9 cellular contexts compared by ENCODE assay signal in genomic region chr2:241035818-241036396, GRCh38. TPM values are rescaled to one million over a fixed set of nuclear protein-coding genes. Genes with fewer than 3 reads are reported as not detected.
A peak's percentile ranks its signal among the peaks of the same experiment; 100 is the strongest.
DNase-seq lines count a peak whose midpoint lies in the region; ATAC-seq and TF ChIP-seq lines count a peak whose summit lies in the region.
"Had no signal": no experiment of that assay in that cellular context is flagged by ENCODE, and none has a peak within 500 bp of the region (broad histone marks: within the 10 kb centered on the region; RNA-seq: fewer than 3 reads in every experiment).

No MANE protein-coding gene starts in this region.

- no peaks in the 10 kb centered on the region for H3K27me3 Mint-ChIP-seq in central memory CD8-positive, alpha-beta T cell
- peaks cover 0 to 2% of the 10 kb centered on the region in 2 donors for H3K27me3 Mint-ChIP-seq in natural killer cell treated with Interleukin-12 subunit alpha and Interleukin-12 subunit beta and Interleukin-15 and Interleukin-18, amount 100 ng/mL, for 72 hours

- ATAC-seq in GM19025 (IDR thresholded peaks at IDR 0.05; ENCODE audit: low read depth, unreplicated experiment): peak; percentile 9
- ATAC-seq in central memory CD8-positive, alpha-beta T cell (replicated peaks; ENCODE audit: extremely low read depth, poor library complexity, severe bottlenecking): peak; percentile 21
- peak; percentile 18 to 37 for ATAC-seq in natural killer cell treated with Interleukin-12 subunit alpha and Interleukin-12 subunit beta and Interleukin-15 and Interleukin-18, amount 100 ng/mL, for 72 hours
- ATAC-seq in GM18870 (IDR thresholded peaks at IDR 0.05; ENCODE audit: unreplicated experiment): no peak

- H3K36me3 Mint-ChIP-seq in central memory CD8-positive, alpha-beta T cell (ENCODE audit: insufficient read depth): peaks cover 6% of the 10 kb centered on the region
- no peaks in the 10 kb centered on the region for H3K36me3 Mint-ChIP-seq in natural killer cell treated with Interleukin-12 subunit alpha and Interleukin-12 subunit beta and Interleukin-15 and Interleukin-18, amount 100 ng/mL, for 72 hours

- no peak for TF ChIP-seq EP300 in Ishikawa (IDR thresholded peaks at IDR 0.05; ENCODE audit: borderline replicate concordance)

- DNase-seq in central memory CD8-positive, alpha-beta T cell (ENCODE audit: low spot score in 2 of 2): peak in 1 of 2 donors; percentile 52
- DNase-seq in natural killer cell treated with Interleukin-12 subunit alpha and Interleukin-12 subunit beta and Interleukin-15 and Interleukin-18, amount 100 ng/mL, for 72 hours (ENCODE audit: low spot score): no peak
- DNase-seq in NCI-H2029 treated with DMSO at 0.1 percent for 48 hours (lab: John Stamatoyannopoulos, UW) (no peak), NOMO-1 treated with dmso at 0.1 percent for 144 hours (lab: John Stamatoyannopoulos, UW; ENCODE audit: unreplicated experiment) (no peak), globus pallidus (ENCODE audit: low spot score) (no peak)
- DNase-seq: IMR-90 had no signal

- peaks cover 5% of the 10 kb centered on the region for H3K4me1 Mint-ChIP-seq in central memory CD8-positive, alpha-beta T cell
- no peaks in the 10 kb centered on the region for H3K4me1 Mint-ChIP-seq in natural killer cell treated with Interleukin-12 subunit alpha and Interleukin-12 subunit beta and Interleukin-15 and Interleukin-18, amount 100 ng/mL, for 72 hours (ENCODE audit: low read depth in 2 of 2)

- no peaks in the 10 kb centered on the region for H3K9me3 Mint-ChIP-seq in central memory CD8-positive, alpha-beta T cell
- H3K9me3 Mint-ChIP-seq in natural killer cell treated with Interleukin-12 subunit alpha and Interleukin-12 subunit beta and Interleukin-15 and Interleukin-18, amount 100 ng/mL, for 72 hours: no peaks in the 10 kb centered on the region

- TF ChIP-seq RAD21 in Ishikawa (IDR thresholded peaks at IDR 0.05; ENCODE audit: low read depth): no peak

- H3K4me3 Mint-ChIP-seq in central memory CD8-positive, alpha-beta T cell: peak overlapping the region; percentile 78
- peak overlapping the region; percentile 34 for H3K4me3 Mint-ChIP-seq in natural killer cell treated with Interleukin-12 subunit alpha and Interleukin-12 subunit beta and Interleukin-15 and Interleukin-18, amount 100 ng/mL, for 72 hours

- peak overlapping the region; percentile 46 for H3K27ac Mint-ChIP-seq in central memory CD8-positive, alpha-beta T cell (ENCODE audit: low read depth)
- H3K27ac Mint-ChIP-seq in natural killer cell treated with Interleukin-12 subunit alpha and Interleukin-12 subunit beta and Interleukin-15 and Interleukin-18, amount 100 ng/mL, for 72 hours: no peak overlapping the region

TF ChIP-seq in Ishikawa, 13 proteins besides CTCF, POLR2A, EP300 and RAD21:
- TF ChIP-seq EGR1 (IDR thresholded peaks at IDR 0.05) (no peak), USF1 (IDR thresholded peaks at IDR 0.05) (no peak), MAX (IDR thresholded peaks at IDR 0.05) (peak; percentile 40; the same call in 1 of the 2 replicates), ZBTB7A (IDR thresholded peaks at IDR 0.05; ENCODE audit: low read depth) (no peak), TCF12 (IDR thresholded peaks at IDR 0.05; ENCODE audit: low read depth) (no peak), CREB1 (IDR thresholded peaks at IDR 0.05; ENCODE audit: low read depth) (no peak), FOXM1 (IDR thresholded peaks at IDR 0.05; ENCODE audit: borderline replicate concordance, low read depth) (no peak), REST (IDR thresholded peaks at IDR 0.05; ENCODE audit: low read depth) (no peak), TAF1 (IDR thresholded peaks at IDR 0.05; ENCODE audit: low read depth) (no peak)

RNA-seq across cellular contexts. Expression of gene SNED1, which starts 37.5 kb away (rescaled TPM):
- under 1 TPM in 1 of 2 donors, not detected in 1; 0.14 TPM for total RNA-seq in natural killer cell treated with Interleukin-12 subunit alpha and Interleukin-12 subunit beta and Interleukin-15 and Interleukin-18, amount 100 ng/mL, for 72 hours
